ENCODE assay signal across 8 cellular contexts in genomic region chr21:17513214-17514123, GRCh38. TPM values are rescaled to one million over a fixed set of nuclear protein-coding genes. Genes with fewer than 3 reads are reported as not detected.
DNase-seq lines count a peak whose midpoint lies in the region; ATAC-seq and TF ChIP-seq lines count a peak whose summit lies in the region.

No MANE protein-coding gene starts in this region.

- ATAC-seq in GM19463 (IDR thresholded peaks at IDR 0.05; ENCODE audit: unreplicated experiment), result peak; percentile 8
- ATAC-seq in left colon, result peak; percentile 47

- peak overlapping the region; percentile 52 for H3K4me3 ChIP-seq in HL-60 (replicated peaks; ENCODE audit: insufficient read depth, low read length)

- no peak for TF ChIP-seq CTCF in HL-60 (IDR thresholded peaks at IDR 0.05; ENCODE audit: insufficient read depth, low read length)

- peak in 11 of 14 donors; percentile 15 to 66 (median 45) for DNase-seq in C1 segment of cervical spinal cord (lab: John Stamatoyannopoulos, UW)
- DNase-seq in HL-60 (ENCODE audit: low read depth in 1 of 2, low spot score in 1 of 2), result no peak
- DNase-seq in UCSD-AML1 (lab: John Stamatoyannopoulos, UW; ENCODE audit: unreplicated experiment), result peak; percentile 6
- peak; percentile 40 for DNase-seq in cerebellum (ENCODE audit: low spot score)
- peak in 1 of 2 donors; percentile 59 for DNase-seq in left colon
- peak; percentile 27 for DNase-seq in stimulated activated CD4-positive, alpha-beta T cell treated with anti-CD3 and anti-CD28 coated beads, Interleukin-4, amount 100 ng/mL, for 1 hour
- no peak for DNase-seq in 8988T

- H3K27me3 ChIP-seq in HL-60 (ENCODE audit: insufficient read depth, poor library complexity, severe bottlenecking), result peaks cover 22% of the 10 kb centered on the region

- no peak overlapping the region for H3K27ac ChIP-seq in HL-60 (replicated peaks)

- intact Hi-C loops in left colon (cut with DNase I, micrococcal nuclease), result no loop called here

RNA-seq across cellular contexts. Expression of gene CXADR, which starts 0.6 kb away (rescaled TPM):
- total RNA-seq in cerebellum, result 139 TPM
- 10 to 100 TPM; 70.5 to 79.2 TPM for total RNA-seq in left colon

Comparison
In these comparisons a context has a peak if more than half of its experiments do, and no peak if none do; other contexts are left out.
1. DNase-seq: peak in C1 segment of cervical spinal cord (11 of 14), UCSD-AML1 (single experiment), cerebellum (single experiment) and stimulated activated CD4-positive, alpha-beta T cell treated with anti-CD3 and anti-CD28 coated beads, Interleukin-4, amount 100 ng/mL, for 1 hour (single experiment); none in HL-60 (0 of 2) and 8988T (single experiment).